ENCODE assay signal across 12 cellular contexts in genomic region chr14:68948686-68949085, GRCh38. TPM values are rescaled to one million over a fixed set of nuclear protein-coding genes. Genes with fewer than 3 reads are reported as not detected.
DNase-seq lines count a peak whose midpoint lies in the region; ATAC-seq, FAIRE-seq and TF ChIP-seq lines count a peak whose summit lies in the region.
"Had no signal": no experiment of that assay in that cellular context is flagged by ENCODE, and none has a peak within 500 bp of the region (broad histone marks: within the 10 kb centered on the region; RNA-seq: fewer than 3 reads in every experiment).

No MANE protein-coding gene starts in this region.

- peak overlapping the region; percentile 69 for H3K4me2 ChIP-seq in mammary epithelial cell (ENCODE audit: insufficient read depth, low read depth, low read length)

- H3K9ac ChIP-seq in mammary epithelial cell (ENCODE audit: insufficient read depth, low read length) = peak overlapping the region; percentile 65
- peak overlapping the region in 1 of 2 donors; percentile 47 for H3K9ac ChIP-seq in mucosa of rectum (ENCODE audit: low read depth in 1 of 2, low read length in 2 of 2)

- 28% methylated on average over 5 of the region's 5 CpGs for WGBS in mammary epithelial cell (ENCODE audit: low coverage, missing lambda C conversion rate)
- WGBS in tibial nerve, 2 donors = 36 to 41% methylated on average over 5 of the region's 5 CpGs

- H3K4me3 Mint-ChIP-seq in activated T-cell treated with anti-CD3 and anti-CD28 coated beads, Interleukin-2, amount 50 U/mL, for 24 hours = no peak overlapping the region

- no peak overlapping the region for H3K4me3 ChIP-seq in mammary epithelial cell (replicated peaks in 1 of 3; ENCODE audit: insufficient read depth in 1 of 3, low read depth in 2 of 3, low read length in 3 of 3)
- no peak overlapping the region for H3K4me3 ChIP-seq in mucosa of rectum (ENCODE audit: low read length in 2 of 2)
- H3K4me3 ChIP-seq in tibial nerve = no peak overlapping the region

- no peak for DNase-seq in activated T-cell treated with anti-CD3 and anti-CD28 coated beads, Interleukin-2, amount 50 U/mL, for 24 hours
- DNase-seq in activated T-cell treated with anti-CD3 and anti-CD28 coated beads for 4 hours (no peak), mammary epithelial cell (no peak), tibial nerve (ENCODE audit: low spot score in 2 of 2) (no peak), urothelium cell line (ENCODE audit: low spot score) (no peak), retina (no peak)
- DNase-seq: ACHN; activated CD4-positive, alpha-beta T cell treated with anti-CD3 and anti-CD28 coated beads for 48 hours; MM.1S had no signal

- dilution Hi-C loops in mammary epithelial cell (cut with HindIII; ENCODE audit: low sequenced_read_pairs) = loop anchor here (5.0 kb wide), 2 partner anchors 41 to 71 kb away; no protein-coding TSS in a partner anchor

- CTCF ChIA-PET in mammary epithelial cell (lab: Charles Lee; ENCODE audit: low non-redundant PET) = no interaction called here

- no peak for TF ChIP-seq EP300 in tibial nerve (IDR thresholded peaks at IDR 0.05)

- TF ChIP-seq CTCF in mammary epithelial cell (conservative IDR thresholded peaks at IDR 0.05 in 1 of 2, IDR thresholded peaks at IDR 0.05 in 1 of 2; ENCODE audit: extremely low read depth in 1 of 2, insufficient read depth in 1 of 2, low read depth in 1 of 2, low read length in 2 of 2) (no peak), tibial nerve (IDR thresholded peaks at IDR 0.05) (no peak)

- H3K9me3 ChIP-seq in mammary epithelial cell (replicated peaks; ENCODE audit: insufficient read depth, low read length) = no peaks in the 10 kb centered on the region
- H3K9me3 ChIP-seq in mucosa of rectum (ENCODE audit: control insufficient read depth in 2 of 2, low read length in 2 of 2) = no peaks in the 10 kb centered on the region
- no peaks in the 10 kb centered on the region for H3K9me3 ChIP-seq in tibial nerve

- peak overlapping the region; percentile 84 for H3K27ac Mint-ChIP-seq in activated T-cell treated with anti-CD3 and anti-CD28 coated beads, Interleukin-2, amount 50 U/mL, for 24 hours

- no peaks in the 10 kb centered on the region for H3K36me3 ChIP-seq in mammary epithelial cell (ENCODE audit: insufficient read depth, low read length)
- H3K36me3 ChIP-seq in mucosa of rectum (ENCODE audit: control insufficient read depth in 2 of 2, insufficient read depth in 2 of 2, low read length in 2 of 2) = no peaks in the 10 kb centered on the region
- no peaks in the 10 kb centered on the region for H3K36me3 ChIP-seq in tibial nerve

- TF ChIP-seq POLR2A in tibial nerve (IDR thresholded peaks at IDR 0.05) = no peak

- H3K27me3 ChIP-seq in mammary epithelial cell (ENCODE audit: insufficient read depth, low read length) (no peaks in the 10 kb centered on the region), mucosa of rectum (ENCODE audit: control insufficient read depth in 2 of 2, insufficient read depth in 2 of 2, low read length in 2 of 2) (no peaks in the 10 kb centered on the region), tibial nerve (no peaks in the 10 kb centered on the region)

- intact Hi-C loops in mammary epithelial cell (cut with micrococcal nuclease) = loop anchor here (10.0 kb wide), 1 partner anchor 804 kb away; no protein-coding TSS in a partner anchor

- no peaks in the 10 kb centered on the region for H3K27me3 Mint-ChIP-seq in activated T-cell treated with anti-CD3 and anti-CD28 coated beads, Interleukin-2, amount 50 U/mL, for 24 hours

- FAIRE-seq in urothelium cell line (lab: Jason Lieb, UNC) = no peak
- FAIRE-seq: bronchial epithelial cell had no signal

- H3K27ac ChIP-seq in mammary epithelial cell (ENCODE audit: insufficient read depth, low read depth, low read length) (peak overlapping the region; percentile 64), mucosa of rectum (ENCODE audit: low read depth in 2 of 2, low read length in 2 of 2) (peak overlapping the region; percentile 78 to 82), tibial nerve (peak overlapping the region; percentile 12 to 81 (median 72))

- peaks cover 98% of the 10 kb centered on the region for H3K79me2 ChIP-seq in mammary epithelial cell (ENCODE audit: insufficient read depth, low read length)

- no peak for ATAC-seq in HG02885 (IDR thresholded peaks at IDR 0.05; ENCODE audit: poor library complexity, unreplicated experiment)

- H3K4me1 ChIP-seq in mammary epithelial cell (ENCODE audit: insufficient read depth, low read length) (peaks cover 95% of the 10 kb centered on the region), mucosa of rectum (ENCODE audit: control insufficient read depth in 2 of 2, insufficient read depth in 2 of 2, low read length in 2 of 2) (peaks cover 61 to 66% of the 10 kb centered on the region in 2 donors), tibial nerve (peaks cover 0 to 88% (median 53%) of the 10 kb centered on the region in 4 donors)

- peaks cover 91% of the 10 kb centered on the region for H3K4me1 Mint-ChIP-seq in activated T-cell treated with anti-CD3 and anti-CD28 coated beads, Interleukin-2, amount 50 U/mL, for 24 hours (ENCODE audit: low read depth)

- H4K20me1 ChIP-seq in mammary epithelial cell (ENCODE audit: insufficient read depth, low read length) = no peaks in the 10 kb centered on the region

- no peaks in the 10 kb centered on the region for H3K9me3 Mint-ChIP-seq in activated T-cell treated with anti-CD3 and anti-CD28 coated beads, Interleukin-2, amount 50 U/mL, for 24 hours

- BruUV-seq in mammary epithelial cell (replicated peaks; lab: Mats Ljungman, UMichigan) = no TSS peak

- in situ Hi-C loops in mammary epithelial cell (cut with MboI; ENCODE audit: low sequenced_read_pairs in 2 of 2) = loop anchor here in 1 of 2 donors (10.0 kb wide), 1 partner anchor 146 kb away; no protein-coding TSS in a partner anchor

- no peak overlapping the region for H2AFZ ChIP-seq in mammary epithelial cell (ENCODE audit: low read depth, low read length)

- peaks cover 10% of the 10 kb centered on the region for H3K36me3 Mint-ChIP-seq in activated T-cell treated with anti-CD3 and anti-CD28 coated beads, Interleukin-2, amount 50 U/mL, for 24 hours (ENCODE audit: low read depth)

RNA-seq across cellular contexts. Expression of gene ACTN1, which starts 30.4 kb away (rescaled TPM):
- total RNA-seq in mammary epithelial cell (1,000 to 10,000 TPM in 1 of 2 donors, 100 to 1,000 TPM in 1; 841 to 1,322 TPM), tibial nerve (100 to 1,000 TPM; 130 to 273 (median 152) TPM)
- polyA plus RNA-seq in mammary epithelial cell = 813 TPM
- polyA minus RNA-seq in mammary epithelial cell = 1,325 TPM
